22 cellular contexts compared by ENCODE assay signal in the genomic region with DNA sequence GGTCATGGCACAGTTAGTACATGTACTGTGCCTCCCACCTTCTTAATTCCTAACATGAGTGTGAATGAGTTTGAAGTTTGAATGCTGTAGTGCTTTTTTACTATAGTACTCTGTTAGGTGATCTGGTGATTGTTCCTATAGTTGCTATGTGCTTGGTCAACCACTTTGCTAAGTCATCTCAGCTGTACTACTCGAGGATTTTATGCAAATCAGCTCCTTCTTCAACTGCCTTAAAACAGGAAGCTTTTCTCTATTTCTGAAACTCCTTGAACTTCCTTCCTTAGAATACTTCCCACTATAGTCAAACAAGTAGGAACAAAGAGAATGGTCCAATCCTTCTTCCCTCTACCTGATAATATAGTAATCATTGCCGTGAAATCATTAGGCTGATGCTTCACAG.
"Had no signal": no experiment of that assay in that cellular context is flagged by ENCODE, and none has a peak within 500 bp of the region (broad histone marks: within the 10 kb centered on the region; RNA-seq: fewer than 3 reads in every experiment).

No MANE protein-coding gene starts in this region.

- H3K9me3 ChIP-seq: esophagus muscularis mucosa, heart right ventricle, mucosa of descending colon, testis, transverse colon had no signal

- H3K4me3 ChIP-seq: esophagus muscularis mucosa, heart right ventricle, lung, mucosa of descending colon, testis, transverse colon had no signal

- H3K36me3 ChIP-seq: esophagus muscularis mucosa, heart right ventricle, transverse colon had no signal

- H3K27ac ChIP-seq: esophagus muscularis mucosa, foreskin keratinocyte, heart right ventricle, testis, transverse colon had no signal

- ATAC-seq: activated CD8-positive, alpha-beta T cell treated with anti-CD3 and anti-CD28 coated beads for 36 hours; activated naive CD4-positive, alpha-beta T cell treated with anti-CD3 and anti-CD28 coated beads, Interleukin-2, amount 50 U/mL, for 72 hours; foreskin keratinocyte; left lobe of liver; mucosa of descending colon; natural killer cell treated with Interleukin-12 subunit alpha and Interleukin-12 subunit beta and Interleukin-15 and Interleukin-18, amount 100 ng/mL, for 72 hours; right cardiac atrium; stimulated activated naive CD8-positive, alpha-beta T cell treated with anti-CD3 and anti-CD28 coated beads, Interleukin-15, Interleukin-2, amounts not matched to agents 100 U/mL and 50 U/mL, for 24 hours; WTC11 had no signal

- DNase-seq: activated CD4-positive, alpha-beta T cell treated with anti-CD3 and anti-CD28 coated beads for 1 hour; activated CD4-positive, alpha-beta T cell treated with anti-CD3 and anti-CD28 coated beads, Interleukin-2, amount 50 U/mL, for 1 hour; activated CD8-positive, alpha-beta T cell treated with anti-CD3 and anti-CD28 coated beads for 36 hours; activated T-cell treated with anti-CD3 and anti-CD28 coated beads, Interleukin-2, amount 50 U/mL, for 48 hours; dermis blood vessel endothelial cell; effector CD4-positive, alpha-beta T cell; foreskin keratinocyte; heart right ventricle; mucosa of descending colon; posterior cingulate gyrus; right cardiac atrium; stimulated activated CD4-positive, alpha-beta T cell treated with anti-CD3 and anti-CD28 coated beads, Interleukin-4, amount 100 ng/mL, for 1 hour; stimulated activated naive CD8-positive, alpha-beta T cell treated with anti-CD3 and anti-CD28 coated beads, Interleukin-15, Interleukin-2, amounts not matched to agents 100 U/mL and 50 U/mL, for 24 hours; T-helper 2 cell; testis; transverse colon had no signal

- H3K4me1 ChIP-seq: esophagus muscularis mucosa, foreskin keratinocyte, heart right ventricle, testis, transverse colon had no signal

- H3K27me3 ChIP-seq: esophagus muscularis mucosa, foreskin keratinocyte, heart right ventricle, testis, transverse colon had no signal
